In the genomic region with DNA sequence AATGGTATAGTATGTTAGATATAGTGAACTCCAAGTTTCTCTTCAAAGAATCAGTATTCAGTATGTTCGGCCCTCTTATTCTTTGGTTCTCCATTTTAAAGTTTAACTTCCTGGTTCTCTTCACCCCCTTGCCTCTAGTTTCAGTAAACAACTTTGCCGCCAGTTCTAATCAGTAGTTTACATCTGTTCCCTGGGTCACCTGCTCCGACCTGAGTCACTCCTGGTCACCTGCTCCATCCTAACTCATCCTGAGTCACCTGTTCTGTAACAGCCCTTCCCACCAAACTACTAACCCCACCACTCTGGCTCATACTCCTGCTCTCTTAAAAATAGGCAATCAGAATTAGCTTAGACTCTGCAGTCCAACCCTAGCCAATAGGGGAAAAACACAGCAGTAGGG, we compare ENCODE assay signal across 24 cellular contexts. TPM values are rescaled to one million over a fixed set of nuclear protein-coding genes. Genes with fewer than 3 reads are reported as not detected.
A peak's percentile ranks its signal among the peaks of the same experiment; 100 is the strongest.
DNase-seq lines count a peak whose midpoint lies in the region; ATAC-seq, FAIRE-seq and TF ChIP-seq lines count a peak whose summit lies in the region.
"Had no signal": no experiment of that assay in that cellular context is flagged by ENCODE, and none has a peak within 500 bp of the region (broad histone marks: within the 10 kb centered on the region; RNA-seq: fewer than 3 reads in every experiment).

No MANE protein-coding gene starts in this region.

- H3K4me1 ChIP-seq in kidney (ENCODE audit: control insufficient read depth in 1 of 2, insufficient read depth in 1 of 2, low read depth in 1 of 2, low read length in 2 of 2), result no peaks in the 10 kb centered on the region
- H3K4me1 ChIP-seq: BE2C had no signal

- FAIRE-seq in kidney (lab: Jason Lieb, UNC), result no peak
- FAIRE-seq: A204.1, GM12892, GM18507, HTR-8/SVneo, K562 had no signal

- no peak overlapping the region for H3K9ac ChIP-seq in kidney (ENCODE audit: low read length in 2 of 2)

- no peaks in the 10 kb centered on the region for H3K36me3 ChIP-seq in kidney (ENCODE audit: control insufficient read depth in 1 of 2, insufficient read depth in 2 of 2, low read length in 2 of 2)
- H3K36me3 ChIP-seq: BE2C had no signal

- no peak overlapping the region for H3K27ac ChIP-seq in kidney (ENCODE audit: low read depth in 2 of 2, low read length in 2 of 2)

- no peak overlapping the region for H3K4me3 ChIP-seq in kidney (ENCODE audit: low read length in 2 of 2)
- H3K4me3 ChIP-seq: K562 had no signal

- intact Hi-C loops in kidney (cut with DNase I), result no loop called here

- ATAC-seq in HG03159 (IDR thresholded peaks at IDR 0.05; ENCODE audit: unreplicated experiment) (no peak), HG03280 (IDR thresholded peaks at IDR 0.05; ENCODE audit: unreplicated experiment) (no peak)
- ATAC-seq: K562 had no signal

- TF ChIP-seq CTCF in kidney (IDR thresholded peaks at IDR 0.05; ENCODE audit: borderline replicate concordance, extremely low read depth, insufficient read depth), result no peak

- H3K9me3 ChIP-seq in kidney (ENCODE audit: control insufficient read depth in 1 of 2, low read length in 2 of 2), result peaks cover 3 to 10% of the 10 kb centered on the region in 2 donors
- H3K9me3 ChIP-seq: BE2C had no signal

- DNase-seq in DMS53 treated with DMSO at 0.1 percent for 48 hours (lab: John Stamatoyannopoulos, UW; ENCODE audit: unreplicated experiment) (peak; percentile 3), LoVo (ENCODE audit: low spot score) (peak; percentile 11), ecto neural progenitor cell (ENCODE audit: low spot score) (peak; percentile 12), kidney (no peak)
- DNase-seq: ACHN; BE2C; C1 segment of cervical spinal cord; CD4-positive, CD25-positive, alpha-beta regulatory T cell; CD8-positive, alpha-beta memory T cell; COR-L47; DMS 273 treated with DMSO at 0.1 percent for 48 hours; DMS79; GDM1; GOT3; H7; IMR-90 had no signal

RNA-seq across cellular contexts. Expression of a gene that starts 23.7 kb away (rescaled TPM):
- not detected for total RNA-seq in kidney
- 2.1 TPM for polyA plus RNA-seq in kidney (ENCODE audit: insufficient read depth, low read depth, low replicate concordance)
- total RNA-seq: CD4-positive, CD25-positive, alpha-beta regulatory T cell; CD8-positive, alpha-beta memory T cell; Daoy; H7; IMR-90; K562 had no signal
- polyA plus RNA-seq: CD4-positive, CD25-positive, alpha-beta regulatory T cell; CD8-positive, alpha-beta memory T cell; IMR-90; K562 had no signal
